In genomic region chr12:51401900-51402299, GRCh38 we compare ENCODE assay signal across 1 cellular context.
TF ChIP-seq lines count a peak whose summit lies in the region.

No MANE protein-coding gene starts in this region.

TF ChIP-seq in HEK293, 187 proteins besides CTCF, POLR2A, EP300 and RAD21 (continued from another document):
- TF ChIP-seq ZBTB49 (tag by site-specific recombination; IDR thresholded peaks at IDR 0.05; ENCODE audit: low read depth) (no peak), ZNF311 (tag by site-specific recombination; IDR thresholded peaks at IDR 0.05; ENCODE audit: borderline replicate concordance) (no peak), AEBP2 (tag by site-specific recombination; IDR thresholded peaks at IDR 0.05; ENCODE audit: borderline replicate concordance) (no peak), ZNF707 (tag by site-specific recombination; IDR thresholded peaks at IDR 0.05) (no peak), ZNF19 (tag by site-specific recombination; IDR thresholded peaks at IDR 0.05; ENCODE audit: low read depth) (no peak), ZNF629 (tag by site-specific recombination; IDR thresholded peaks at IDR 0.05) (no peak), ZNF366 (tag by site-specific recombination; conservative IDR thresholded peaks at IDR 0.05) (no peak), ZNF16 (tag by site-specific recombination; IDR thresholded peaks at IDR 0.05; ENCODE audit: low read depth) (no peak), ZNF692 (tag by site-specific recombination; IDR thresholded peaks at IDR 0.05) (0 out of 2 replicates have a peak, but pooled peaks have one; percentile 20), PRDM10 (tag by site-specific recombination; IDR thresholded peaks at IDR 0.05) (0 out of 2 replicates have a peak, but pooled peaks have one; percentile 20), ZNF561 (tag by site-specific recombination; IDR thresholded peaks at IDR 0.05; ENCODE audit: borderline replicate concordance) (no peak)
